In genomic region chr5:56177134-56177533, GRCh38 we compare ENCODE assay signal across 30 cellular contexts. TPM values are rescaled to one million over a fixed set of nuclear protein-coding genes. Genes with fewer than 3 reads are reported as not detected.
DNase-seq lines count a peak whose midpoint lies in the region; ATAC-seq and TF ChIP-seq lines count a peak whose summit lies in the region.
"Had no signal": no experiment of that assay in that cellular context is flagged by ENCODE, and none has a peak within 500 bp of the region (broad histone marks: within the 10 kb centered on the region; RNA-seq: fewer than 3 reads in every experiment).

No MANE protein-coding gene starts in this region.

- H3K9me3 Mint-ChIP-seq in CD14-positive monocyte = no peaks in the 10 kb centered on the region
- H3K9me3 Mint-ChIP-seq in dendritic cell treated with granulocyte-macrophage colony-stimulating factor and Interleukin-4, amounts not matched to agents 40 ng/mL and 50 ng/mL, for 4 days = no peaks in the 10 kb centered on the region
- H3K9me3 Mint-ChIP-seq: activated CD8-positive, alpha-beta T cell treated with anti-CD3 and anti-CD28 coated beads for 36 hours; activated naive CD4-positive, alpha-beta T cell treated with anti-CD3 and anti-CD28 coated beads, Interleukin-2, amount 10 ng/mL, durations not matched to agents 7 days and 5 days; activated T-helper 17 cell treated with anti-CD3 and anti-CD28 coated beads, Interleukin-2, amount 50 U/mL, for 72 hours; brain; nephron progenitor cell had no signal

- H3K4me1 ChIP-seq in right cardiac atrium (ENCODE audit: control insufficient read depth, insufficient read depth, low read length) (peaks cover 11% of the 10 kb centered on the region), stomach (peaks cover 0 to 32% (median 6%) of the 10 kb centered on the region in 4 donors)
- H3K4me1 ChIP-seq: Peyer's patch, uterus had no signal

- 25% methylated on average over 2 of the region's 2 CpGs for WGBS in right cardiac atrium
- 70 to 78% (median 77%) methylated on average over 2 of the region's 2 CpGs for WGBS in stomach, 5 donors

- H3K27me3 ChIP-seq in right cardiac atrium (ENCODE audit: control insufficient read depth, insufficient read depth) (no peaks in the 10 kb centered on the region), stomach (no peaks in the 10 kb centered on the region)
- H3K27me3 ChIP-seq: Peyer's patch, uterus had no signal

- intact Hi-C loops in CD14-positive monocyte (cut with micrococcal nuclease) = loop anchor here in 1 of 2 donors (10.0 kb wide), 1 partner anchor 182 kb away; the partner anchor contains the start of gene IL6ST
- intact Hi-C loops in dendritic cell treated with granulocyte-macrophage colony-stimulating factor and Interleukin-4, amounts not matched to agents 40 ng/mL and 50 ng/mL, for 4 days (cut with micrococcal nuclease) = no loop called here
- intact Hi-C loops in right cardiac atrium (cut with DNase I) = loop anchor here in 1 of 4 donors (10.0 kb wide), 1 partner anchor 182 kb away; the partner anchor contains the start of gene IL6ST
- intact Hi-C loops in stomach (cut with DNase I; ENCODE audit: low total_unique reads) = no loop called here

- no peak for TF ChIP-seq POLR2A in stomach (IDR thresholded peaks at IDR 0.05)

- ATAC-seq in right cardiac atrium = peak in 1 of 2 donors; percentile 14
- ATAC-seq in GM19397 (IDR thresholded peaks at IDR 0.05; ENCODE audit: unreplicated experiment) = no peak
- no peak for ATAC-seq in GM18868 (IDR thresholded peaks at IDR 0.05; ENCODE audit: unreplicated experiment)
- ATAC-seq: activated CD4-positive, alpha-beta T cell treated with anti-CD3 and anti-CD28 coated beads for 36 hours; activated CD8-positive, alpha-beta T cell treated with anti-CD3 and anti-CD28 coated beads for 36 hours; activated T-helper 17 cell treated with anti-CD3 and anti-CD28 coated beads, Interleukin-2, amount 50 U/mL, for 72 hours; GM12878 had no signal

- H3K27me3 Mint-ChIP-seq in CD14-positive monocyte (ENCODE audit: low read depth in 3 of 3) = peaks cover 0 to 2% (median 1%) of the 10 kb centered on the region in 3 donors
- H3K27me3 Mint-ChIP-seq in dendritic cell treated with granulocyte-macrophage colony-stimulating factor and Interleukin-4, amounts not matched to agents 40 ng/mL and 50 ng/mL, for 4 days = no peaks in the 10 kb centered on the region
- H3K27me3 Mint-ChIP-seq: activated CD4-positive, alpha-beta T cell treated with anti-CD3 and anti-CD28 coated beads for 36 hours; activated CD8-positive, alpha-beta T cell treated with anti-CD3 and anti-CD28 coated beads for 36 hours; activated naive CD4-positive, alpha-beta T cell treated with anti-CD3 and anti-CD28 coated beads, Interleukin-2, amount 10 ng/mL, durations not matched to agents 7 days and 5 days had no signal

- no peak for TF ChIP-seq EP300 in stomach (IDR thresholded peaks at IDR 0.05)

- TF ChIP-seq CTCF in CD14-positive monocyte (IDR thresholded peaks at IDR 0.05) (no peak), stomach (IDR thresholded peaks at IDR 0.05) (no peak)

- no peaks in the 10 kb centered on the region for H3K36me3 Mint-ChIP-seq in CD14-positive monocyte
- H3K36me3 Mint-ChIP-seq in dendritic cell treated with granulocyte-macrophage colony-stimulating factor and Interleukin-4, amounts not matched to agents 40 ng/mL and 50 ng/mL, for 4 days (ENCODE audit: low read depth) = no peaks in the 10 kb centered on the region
- H3K36me3 Mint-ChIP-seq: brain had no signal

- H3K4me1 Mint-ChIP-seq in CD14-positive monocyte = peaks cover 64% of the 10 kb centered on the region
- H3K4me1 Mint-ChIP-seq in dendritic cell treated with granulocyte-macrophage colony-stimulating factor and Interleukin-4, amounts not matched to agents 40 ng/mL and 50 ng/mL, for 4 days (ENCODE audit: low read depth) = peaks cover 57% of the 10 kb centered on the region
- H3K4me1 Mint-ChIP-seq: activated T-helper 17 cell treated with anti-CD3 and anti-CD28 coated beads, Interleukin-2, amount 50 U/mL, for 72 hours; B cell had no signal

- H3K9me3 ChIP-seq in right cardiac atrium (ENCODE audit: control insufficient read depth, low read length) (no peaks in the 10 kb centered on the region), stomach (no peaks in the 10 kb centered on the region)
- H3K9me3 ChIP-seq: Peyer's patch, thoracic aorta, uterus had no signal

- H3K27ac ChIP-seq in right cardiac atrium (ENCODE audit: low read length) (peak overlapping the region; percentile 45), stomach (peak overlapping the region in 3 of 5 donors; percentile 35 to 63 (median 36))
- H3K27ac ChIP-seq: thoracic aorta, uterus, VCaP had no signal

- H3K4me3 ChIP-seq in right cardiac atrium (ENCODE audit: low read length) = no peak overlapping the region
- no peak overlapping the region for H3K4me3 ChIP-seq in stomach
- H3K4me3 ChIP-seq: GM12878, lung, Peyer's patch, smooth muscle cell, thoracic aorta, uterus had no signal

- no peak for DNase-seq in CD14-positive monocyte (ENCODE audit: low spot score)
- no peak for DNase-seq in right cardiac atrium
- no peak for DNase-seq in stomach
- no peak for DNase-seq in NCI-H2171 treated with DMSO at 0.1 percent for 48 hours (lab: John Stamatoyannopoulos, UW)
- DNase-seq in OCI-M2 (lab: John Stamatoyannopoulos, UW; ENCODE audit: unreplicated experiment) = no peak
- DNase-seq: activated CD4-positive, alpha-beta T cell treated with anti-CD3 and anti-CD28 coated beads for 36 hours; activated CD8-positive, alpha-beta T cell treated with anti-CD3 and anti-CD28 coated beads for 36 hours; activated naive CD4-positive, alpha-beta T cell treated with anti-CD3 and anti-CD28 coated beads, Interleukin-2, amount 10 ng/mL, durations not matched to agents 7 days and 5 days; DMS 273 treated with DMSO at 0.1 percent for 48 hours; NCI-H2029 treated with DMSO at 0.1 percent for 48 hours; NCI-H526 treated with DMSO at 0.1 percent for 48 hours; nephron progenitor cell; Peyer's patch; stimulated activated CD4-positive, alpha-beta T cell treated with anti-CD3 and anti-CD28 coated beads, Interleukin-1b, Interleukin-23, amount 100 ng/mL, for 48 hours; stimulated activated naive CD4-positive, alpha-beta T cell treated with Interleukin-2 at 50 U/mL for 16 hours; T-helper 9 cell; uterus had no signal

- no peaks in the 10 kb centered on the region for H3K36me3 ChIP-seq in stomach
- H3K36me3 ChIP-seq: Peyer's patch, thoracic aorta, uterus had no signal

- H3K27ac Mint-ChIP-seq in CD14-positive monocyte = peak overlapping the region; percentile 65 to 99 (median 93)
- peak overlapping the region; percentile 32 for H3K27ac Mint-ChIP-seq in dendritic cell treated with granulocyte-macrophage colony-stimulating factor and Interleukin-4, amounts not matched to agents 40 ng/mL and 50 ng/mL, for 4 days
- H3K27ac Mint-ChIP-seq: activated CD4-positive, alpha-beta T cell treated with anti-CD3 and anti-CD28 coated beads for 36 hours; activated CD8-positive, alpha-beta T cell treated with anti-CD3 and anti-CD28 coated beads for 36 hours; activated naive CD4-positive, alpha-beta T cell treated with anti-CD3 and anti-CD28 coated beads, Interleukin-2, amount 10 ng/mL, durations not matched to agents 7 days and 5 days; activated T-helper 17 cell treated with anti-CD3 and anti-CD28 coated beads, Interleukin-2, amount 50 U/mL, for 72 hours; B cell; brain; nephron progenitor cell had no signal

- H3K4me3 Mint-ChIP-seq in CD14-positive monocyte = peak overlapping the region in 1 of 2 donors; percentile 69
- no peak overlapping the region for H3K4me3 Mint-ChIP-seq in dendritic cell treated with granulocyte-macrophage colony-stimulating factor and Interleukin-4, amounts not matched to agents 40 ng/mL and 50 ng/mL, for 4 days
- H3K4me3 Mint-ChIP-seq: activated CD4-positive, alpha-beta T cell treated with anti-CD3 and anti-CD28 coated beads for 36 hours; activated CD8-positive, alpha-beta T cell treated with anti-CD3 and anti-CD28 coated beads for 36 hours; activated naive CD4-positive, alpha-beta T cell treated with anti-CD3 and anti-CD28 coated beads, Interleukin-2, amount 10 ng/mL, durations not matched to agents 7 days and 5 days; activated T-helper 17 cell treated with anti-CD3 and anti-CD28 coated beads, Interleukin-2, amount 50 U/mL, for 72 hours; B cell; brain; nephron progenitor cell had no signal

RNA-seq across cellular contexts. Expression of gene ANKRD55, which starts 56.0 kb away (rescaled TPM):
- under 1 TPM; 0.20 to 0.28 TPM for polyA plus RNA-seq in CD14-positive monocyte
- total RNA-seq in right cardiac atrium = under 1 TPM in 2 of 4 donors, not detected in 2; 0.20 to 0.21 TPM
- polyA plus RNA-seq in right cardiac atrium = 0.09 TPM
- under 1 TPM in 1 of 5 donors, not detected in 4; 0.18 TPM for total RNA-seq in stomach
- polyA plus RNA-seq in stomach = under 1 TPM in 1 of 3 donors, not detected in 2; 0.08 TPM
- total RNA-seq: activated CD8-positive, alpha-beta T cell treated with anti-CD3 and anti-CD28 coated beads for 36 hours; B cell; GM12878; osteocyte; thoracic aorta had no signal
- polyA plus RNA-seq: keratinocyte had no signal
